ENCODE assay signal across 1 cellular context in the genomic region with DNA sequence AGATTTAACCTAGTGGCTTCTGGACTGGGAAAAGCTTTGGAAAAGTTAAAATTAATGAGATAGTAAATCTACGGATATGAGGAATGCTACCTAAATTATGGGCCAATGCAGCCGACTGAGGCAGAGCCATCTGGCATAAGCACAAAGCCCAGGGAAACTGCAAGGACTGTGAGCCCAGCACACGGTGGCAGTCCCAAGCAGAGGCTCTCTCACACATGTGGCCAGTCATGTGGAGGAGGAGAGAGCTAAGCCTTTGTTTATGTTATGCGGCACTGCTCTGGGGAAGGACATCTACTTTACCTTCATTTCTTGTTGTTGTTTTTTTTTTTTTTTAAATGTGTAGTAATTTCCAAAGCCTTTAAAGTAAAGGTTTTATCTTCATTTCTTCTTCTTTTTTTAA.
TF ChIP-seq lines count a peak whose summit lies in the region.

No MANE protein-coding gene starts in this region.

TF ChIP-seq in K562, 482 proteins besides CTCF, POLR2A, EP300 and RAD21 (continued from another document):
- TF ChIP-seq, protein P1, sequence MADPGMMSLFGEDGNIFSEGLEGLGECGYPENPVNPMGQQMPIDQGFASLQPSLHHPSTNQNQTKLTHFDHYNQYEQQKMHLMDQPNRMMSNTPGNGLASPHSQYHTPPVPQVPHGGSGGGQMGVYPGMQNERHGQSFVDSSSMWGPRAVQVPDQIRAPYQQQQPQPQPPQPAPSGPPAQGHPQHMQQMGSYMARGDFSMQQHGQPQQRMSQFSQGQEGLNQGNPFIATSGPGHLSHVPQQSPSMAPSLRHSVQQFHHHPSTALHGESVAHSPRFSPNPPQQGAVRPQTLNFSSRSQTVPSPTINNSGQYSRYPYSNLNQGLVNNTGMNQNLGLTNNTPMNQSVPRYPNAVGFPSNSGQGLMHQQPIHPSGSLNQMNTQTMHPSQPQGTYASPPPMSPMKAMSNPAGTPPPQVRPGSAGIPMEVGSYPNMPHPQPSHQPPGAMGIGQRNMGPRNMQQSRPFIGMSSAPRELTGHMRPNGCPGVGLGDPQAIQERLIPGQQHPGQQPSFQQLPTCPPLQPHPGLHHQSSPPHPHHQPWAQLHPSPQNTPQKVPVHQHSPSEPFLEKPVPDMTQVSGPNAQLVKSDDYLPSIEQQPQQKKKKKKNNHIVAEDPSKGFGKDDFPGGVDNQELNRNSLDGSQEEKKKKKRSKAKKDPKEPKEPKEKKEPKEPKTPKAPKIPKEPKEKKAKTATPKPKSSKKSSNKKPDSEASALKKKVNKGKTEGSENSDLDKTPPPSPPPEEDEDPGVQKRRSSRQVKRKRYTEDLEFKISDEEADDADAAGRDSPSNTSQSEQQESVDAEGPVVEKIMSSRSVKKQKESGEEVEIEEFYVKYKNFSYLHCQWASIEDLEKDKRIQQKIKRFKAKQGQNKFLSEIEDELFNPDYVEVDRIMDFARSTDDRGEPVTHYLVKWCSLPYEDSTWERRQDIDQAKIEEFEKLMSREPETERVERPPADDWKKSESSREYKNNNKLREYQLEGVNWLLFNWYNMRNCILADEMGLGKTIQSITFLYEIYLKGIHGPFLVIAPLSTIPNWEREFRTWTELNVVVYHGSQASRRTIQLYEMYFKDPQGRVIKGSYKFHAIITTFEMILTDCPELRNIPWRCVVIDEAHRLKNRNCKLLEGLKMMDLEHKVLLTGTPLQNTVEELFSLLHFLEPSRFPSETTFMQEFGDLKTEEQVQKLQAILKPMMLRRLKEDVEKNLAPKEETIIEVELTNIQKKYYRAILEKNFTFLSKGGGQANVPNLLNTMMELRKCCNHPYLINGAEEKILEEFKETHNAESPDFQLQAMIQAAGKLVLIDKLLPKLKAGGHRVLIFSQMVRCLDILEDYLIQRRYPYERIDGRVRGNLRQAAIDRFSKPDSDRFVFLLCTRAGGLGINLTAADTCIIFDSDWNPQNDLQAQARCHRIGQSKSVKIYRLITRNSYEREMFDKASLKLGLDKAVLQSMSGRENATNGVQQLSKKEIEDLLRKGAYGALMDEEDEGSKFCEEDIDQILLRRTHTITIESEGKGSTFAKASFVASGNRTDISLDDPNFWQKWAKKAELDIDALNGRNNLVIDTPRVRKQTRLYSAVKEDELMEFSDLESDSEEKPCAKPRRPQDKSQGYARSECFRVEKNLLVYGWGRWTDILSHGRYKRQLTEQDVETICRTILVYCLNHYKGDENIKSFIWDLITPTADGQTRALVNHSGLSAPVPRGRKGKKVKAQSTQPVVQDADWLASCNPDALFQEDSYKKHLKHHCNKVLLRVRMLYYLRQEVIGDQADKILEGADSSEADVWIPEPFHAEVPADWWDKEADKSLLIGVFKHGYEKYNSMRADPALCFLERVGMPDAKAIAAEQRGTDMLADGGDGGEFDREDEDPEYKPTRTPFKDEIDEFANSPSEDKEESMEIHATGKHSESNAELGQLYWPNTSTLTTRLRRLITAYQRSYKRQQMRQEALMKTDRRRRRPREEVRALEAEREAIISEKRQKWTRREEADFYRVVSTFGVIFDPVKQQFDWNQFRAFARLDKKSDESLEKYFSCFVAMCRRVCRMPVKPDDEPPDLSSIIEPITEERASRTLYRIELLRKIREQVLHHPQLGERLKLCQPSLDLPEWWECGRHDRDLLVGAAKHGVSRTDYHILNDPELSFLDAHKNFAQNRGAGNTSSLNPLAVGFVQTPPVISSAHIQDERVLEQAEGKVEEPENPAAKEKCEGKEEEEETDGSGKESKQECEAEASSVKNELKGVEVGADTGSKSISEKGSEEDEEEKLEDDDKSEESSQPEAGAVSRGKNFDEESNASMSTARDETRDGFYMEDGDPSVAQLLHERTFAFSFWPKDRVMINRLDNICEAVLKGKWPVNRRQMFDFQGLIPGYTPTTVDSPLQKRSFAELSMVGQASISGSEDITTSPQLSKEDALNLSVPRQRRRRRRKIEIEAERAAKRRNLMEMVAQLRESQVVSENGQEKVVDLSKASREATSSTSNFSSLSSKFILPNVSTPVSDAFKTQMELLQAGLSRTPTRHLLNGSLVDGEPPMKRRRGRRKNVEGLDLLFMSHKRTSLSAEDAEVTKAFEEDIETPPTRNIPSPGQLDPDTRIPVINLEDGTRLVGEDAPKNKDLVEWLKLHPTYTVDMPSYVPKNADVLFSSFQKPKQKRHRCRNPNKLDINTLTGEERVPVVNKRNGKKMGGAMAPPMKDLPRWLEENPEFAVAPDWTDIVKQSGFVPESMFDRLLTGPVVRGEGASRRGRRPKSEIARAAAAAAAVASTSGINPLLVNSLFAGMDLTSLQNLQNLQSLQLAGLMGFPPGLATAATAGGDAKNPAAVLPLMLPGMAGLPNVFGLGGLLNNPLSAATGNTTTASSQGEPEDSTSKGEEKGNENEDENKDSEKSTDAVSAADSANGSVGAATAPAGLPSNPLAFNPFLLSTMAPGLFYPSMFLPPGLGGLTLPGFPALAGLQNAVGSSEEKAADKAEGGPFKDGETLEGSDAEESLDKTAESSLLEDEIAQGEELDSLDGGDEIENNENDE (IDR thresholded peaks at IDR 0.05; ENCODE audit: low read depth, low read length): no peak
- TF ChIP-seq TARDBP (IDR thresholded peaks at IDR 0.05) (no peak), KLF16 (IDR thresholded peaks at IDR 0.05) (no peak), POLR2AphosphoS2 (IDR thresholded peaks at IDR 0.05; ENCODE audit: low read length) (no peak)
TF ChIP-seq in K562: peak in this region for 0.
